16 cellular contexts compared by ENCODE assay signal in genomic region chr15:89442155-89442554, GRCh38. TPM values are rescaled to one million over a fixed set of nuclear protein-coding genes. Genes with fewer than 3 reads are reported as not detected.
DNase-seq lines count a peak whose midpoint lies in the region; FAIRE-seq and TF ChIP-seq lines count a peak whose summit lies in the region.
"Had no signal": no experiment of that assay in that cellular context is flagged by ENCODE, and none has a peak within 500 bp of the region (broad histone marks: within the 10 kb centered on the region; RNA-seq: fewer than 3 reads in every experiment).

No MANE protein-coding gene starts in this region.

- POLR2A ChIA-PET in CD8-positive, alpha-beta memory T cell (lab: Charles Lee) = no interaction called here

- H3K4me3 Mint-ChIP-seq in brain = no peak overlapping the region
- H3K4me3 Mint-ChIP-seq in CD8-positive, alpha-beta memory T cell = no peak overlapping the region
- H3K4me3 Mint-ChIP-seq in CD14-positive monocyte = no peak overlapping the region
- H3K4me3 Mint-ChIP-seq: CD4-positive, alpha-beta T cell had no signal

- H3K27me3 Mint-ChIP-seq in brain (peaks cover 4% of the 10 kb centered on the region), CD14-positive monocyte (ENCODE audit: low read depth in 3 of 3) (peaks cover 15 to 18% (median 16%) of the 10 kb centered on the region in 3 donors)
- peaks cover 23 to 60% of the 10 kb centered on the region in 2 donors for H3K27me3 Mint-ChIP-seq in CD8-positive, alpha-beta memory T cell

- H3K27ac Mint-ChIP-seq in brain (peak overlapping the region in 3 of 5 experiments; percentile 75 to 92 (median 82)), CD14-positive monocyte (no peak overlapping the region)
- H3K27ac Mint-ChIP-seq in CD8-positive, alpha-beta memory T cell = no peak overlapping the region
- H3K27ac Mint-ChIP-seq: CD4-positive, alpha-beta T cell had no signal

- H3K4me1 ChIP-seq in OCI-LY1 (ENCODE audit: insufficient read depth, low read length, severe bottlenecking) = peaks cover 17% of the 10 kb centered on the region
- H3K4me1 ChIP-seq in CD8-positive, alpha-beta memory T cell (ENCODE audit: insufficient read depth, low read length) = no peaks in the 10 kb centered on the region
- H3K4me1 ChIP-seq: A549 had no signal

- H3K4me1 Mint-ChIP-seq in brain = peaks cover 63% of the 10 kb centered on the region
- no peaks in the 10 kb centered on the region for H3K4me1 Mint-ChIP-seq in CD8-positive, alpha-beta memory T cell
- peaks cover 14% of the 10 kb centered on the region for H3K4me1 Mint-ChIP-seq in CD14-positive monocyte

- peak overlapping the region; percentile 50 for H3K27ac ChIP-seq in OCI-LY1 (ENCODE audit: low read depth, low read length, poor library complexity, severe bottlenecking)
- no peak overlapping the region for H3K27ac ChIP-seq in CD8-positive, alpha-beta memory T cell (ENCODE audit: low read depth, low read length)
- H3K27ac ChIP-seq: A549 had no signal

- H3K9me3 Mint-ChIP-seq in brain (no peaks in the 10 kb centered on the region), CD14-positive monocyte (peaks cover 0 to 2% (median 0%) of the 10 kb centered on the region in 7 donors)
- no peaks in the 10 kb centered on the region for H3K9me3 Mint-ChIP-seq in CD8-positive, alpha-beta memory T cell
- H3K9me3 Mint-ChIP-seq: CD4-positive, alpha-beta T cell had no signal

- no peak for TF ChIP-seq POLR2A in GM12891 (IDR thresholded peaks at IDR 0.05; ENCODE audit: low read depth, low read length)

- intact Hi-C loops in CD14-positive monocyte (cut with micrococcal nuclease) = no loop called here

- H3K9me2 ChIP-seq in OCI-LY1 (ENCODE audit: low read depth, low read length) = no peaks in the 10 kb centered on the region

- H3K4me3 ChIP-seq in OCI-LY1 (ENCODE audit: low read depth, low read length, poor library complexity, severe bottlenecking) = no peak overlapping the region
- H3K4me3 ChIP-seq in CD8-positive, alpha-beta memory T cell (ENCODE audit: low read length) = no peak overlapping the region
- H3K4me3 ChIP-seq: A549 had no signal

- peak overlapping the region; percentile 48 for H3K4me2 ChIP-seq in OCI-LY1 (ENCODE audit: low read length)
- H3K4me2 ChIP-seq: A549 had no signal

- H3K9me3 ChIP-seq in OCI-LY1 (ENCODE audit: low read length) = no peaks in the 10 kb centered on the region
- no peaks in the 10 kb centered on the region for H3K9me3 ChIP-seq in CD8-positive, alpha-beta memory T cell (ENCODE audit: low read length)
- H3K9me3 ChIP-seq: A549 had no signal

- TF ChIP-seq CTCF in OCI-LY1 (IDR thresholded peaks at IDR 0.05; ENCODE audit: low read length) (no peak), brain (conservative IDR thresholded peaks at IDR 0.05) (no peak), CD14-positive monocyte (IDR thresholded peaks at IDR 0.05) (no peak)

- no peaks in the 10 kb centered on the region for H3F3A ChIP-seq in OCI-LY1 (ENCODE audit: insufficient read depth, low read length)

- no peaks in the 10 kb centered on the region for H3K79me2 ChIP-seq in OCI-LY1 (ENCODE audit: insufficient read depth, low read length)

- FAIRE-seq in GM12891 (lab: Jason Lieb, UNC) = peak; percentile 57
- FAIRE-seq: A549 had no signal

- no peaks in the 10 kb centered on the region; the same call in 1 of the 2 replicates for H3K27me3 ChIP-seq in OCI-LY1 (ENCODE audit: insufficient read depth, low read length)
- peaks cover 6% of the 10 kb centered on the region for H3K27me3 ChIP-seq in CD8-positive, alpha-beta memory T cell (ENCODE audit: insufficient read depth, low read length, poor library complexity, severe bottlenecking)

- H4K20me1 ChIP-seq in OCI-LY1 (ENCODE audit: insufficient read depth, low read length) = no peaks in the 10 kb centered on the region

- peak overlapping the region; percentile 4; the same call in 1 of the 2 replicates for H3K9ac ChIP-seq in OCI-LY1 (ENCODE audit: low read length)

- CTCF ChIA-PET in CD8-positive, alpha-beta memory T cell (lab: Charles Lee) = interaction anchor here (1.2 kb wide), 1 partner anchor 84 kb away, joined by 3 read pairs; no protein-coding TSS in a partner anchor

- H3K36me3 Mint-ChIP-seq in brain = no peaks in the 10 kb centered on the region
- no peaks in the 10 kb centered on the region for H3K36me3 Mint-ChIP-seq in CD8-positive, alpha-beta memory T cell
- peaks cover 0 to 2% of the 10 kb centered on the region in 2 donors for H3K36me3 Mint-ChIP-seq in CD14-positive monocyte

- DNase-seq in GM12891 (ENCODE audit: insufficient read length, low spot score) = no peak
- DNase-seq in DMS 273 treated with DMSO at 0.1 percent for 48 hours (lab: John Stamatoyannopoulos, UW) = no peak
- DNase-seq in CD8-positive, alpha-beta memory T cell = no peak
- no peak for DNase-seq in cerebellar cortex (ENCODE audit: low spot score)
- no peak for DNase-seq in CD14-positive monocyte (ENCODE audit: low spot score)
- DNase-seq: GDM1, NCI-H1105, NCI-H1436 treated with DMSO at 0.1 percent for 48 hours had no signal

- no peak overlapping the region for H2AFZ ChIP-seq in OCI-LY1 (ENCODE audit: low read length)

- no peaks in the 10 kb centered on the region for H3K36me3 ChIP-seq in OCI-LY1 (ENCODE audit: insufficient read depth, low read length)
- H3K36me3 ChIP-seq in CD8-positive, alpha-beta memory T cell (ENCODE audit: insufficient read depth, low read length) = no peaks in the 10 kb centered on the region

TF ChIP-seq in GM12891, 5 proteins besides CTCF, POLR2A, EP300 and RAD21:
- TF ChIP-seq TAF1 (IDR thresholded peaks at IDR 0.05; ENCODE audit: low read depth, low read length) (no peak), PAX5 (IDR thresholded peaks at IDR 0.05; ENCODE audit: insufficient read depth, low read length, severe bottlenecking) (no peak), POU2F2 (IDR thresholded peaks at IDR 0.05; ENCODE audit: low read depth, low read length) (no peak), POLR2AphosphoS5 (IDR thresholded peaks at IDR 0.05; ENCODE audit: low read depth, low read length) (no peak)

RNA-seq across cellular contexts. Expression of gene RHCG, which starts 54.2 kb away (rescaled TPM):
- not detected for polyA plus RNA-seq in GM12891 (2012; ENCODE audit: low read depth, missing spikeins)
- 4.0 TPM for polyA plus RNA-seq in brain (ENCODE audit: insufficient read depth, low read depth, low replicate concordance)
- total RNA-seq in CD8-positive, alpha-beta memory T cell = not detected
- polyA plus RNA-seq in CD8-positive, alpha-beta memory T cell = not detected
- polyA plus RNA-seq in CD14-positive monocyte = not detected
- total RNA-seq: CD4-positive, alpha-beta T cell; H4; HT-29; M059J; T-helper 1 cell treated with Interleukin-12 subunit alpha and Interleukin-12 subunit beta and Interleukin-4 antibody, amounts not matched to agents 30 ng/mL and 1 ng/mL, for 36 hours had no signal

Comparison
In these comparisons a context has a peak if more than half of its experiments do, and no peak if none do; other contexts are left out.
1. H3K27ac Mint-ChIP-seq: peak in brain (3 of 5); none in CD8-positive, alpha-beta memory T cell (0 of 8) and CD14-positive monocyte (0 of 7).